Comparison of ENCODE assay signal across 9 cellular contexts in genomic region chr10:1368772-1369171, GRCh38.
DNase-seq lines count a peak whose midpoint lies in the region; ATAC-seq, FAIRE-seq and TF ChIP-seq lines count a peak whose summit lies in the region.
"Had no signal": no experiment of that assay in that cellular context is flagged by ENCODE, and none has a peak within 500 bp of the region (broad histone marks: within the 10 kb centered on the region; RNA-seq: fewer than 3 reads in every experiment).

No MANE protein-coding gene starts in this region.

- CTCF ChIA-PET in PC-9 (lab: Charles Lee) = interaction anchor here (0.6 kb wide), 1 partner anchor 67 kb away, joined by 3 read pairs; no protein-coding TSS in a partner anchor

- intact Hi-C loops in PC-9 (cut with micrococcal nuclease; ENCODE audit: unreplicated experiment) = no loop called here

- DNase-seq in GM12891 (ENCODE audit: insufficient read length, low spot score) = peak; percentile 68
- peak in 1 of 2 experiments; percentile 3 for DNase-seq in PC-9
- DNase-seq in effector memory CD8-positive, alpha-beta T cell = peak; percentile 6 to 17 (median 7)
- peak; percentile 70 for DNase-seq in nephron progenitor cell
- DNase-seq in EL = no peak

- H4K20me1 ChIP-seq in PC-9 (ENCODE audit: insufficient read depth) = no peaks in the 10 kb centered on the region

- no peaks in the 10 kb centered on the region for H3K9me3 ChIP-seq in PC-9 (ENCODE audit: insufficient read depth, low read depth)
- H3K9me3 ChIP-seq: neutrophil had no signal

- BruUV-seq in PC-9 (replicated peaks; lab: Mats Ljungman, UMichigan) = no TSS peak

- peak; percentile 83 for FAIRE-seq in GM12891 (lab: Jason Lieb, UNC)

- no peak overlapping the region for H3K27ac ChIP-seq in 22Rv1
- no peak overlapping the region for H3K27ac ChIP-seq in PC-9
- H3K27ac ChIP-seq: neutrophil had no signal

- no peaks in the 10 kb centered on the region for H3K9me3 Mint-ChIP-seq in effector memory CD8-positive, alpha-beta T cell
- H3K9me3 Mint-ChIP-seq in nephron progenitor cell = no peaks in the 10 kb centered on the region

- peaks cover 3% of the 10 kb centered on the region for H3K36me3 Mint-ChIP-seq in effector memory CD8-positive, alpha-beta T cell (ENCODE audit: insufficient read depth)
- no peaks in the 10 kb centered on the region for H3K36me3 Mint-ChIP-seq in nephron progenitor cell (ENCODE audit: low read depth)

- POLR2A ChIA-PET in PC-9 (lab: Charles Lee; ENCODE audit: unreplicated experiment) = interaction anchor here (0.6 kb wide), 1 partner anchor 482 kb away, joined by 3 read pairs; no protein-coding TSS in a partner anchor

- H3K27me3 Mint-ChIP-seq in effector memory CD8-positive, alpha-beta T cell = peaks cover 31 to 66% of the 10 kb centered on the region in 2 donors
- H3K27me3 Mint-ChIP-seq in nephron progenitor cell (ENCODE audit: low read depth, poor library complexity) = peaks cover 9% of the 10 kb centered on the region

- no peaks in the 10 kb centered on the region for H3K4me1 Mint-ChIP-seq in effector memory CD8-positive, alpha-beta T cell (ENCODE audit: low read depth in 2 of 2)
- H3K4me1 Mint-ChIP-seq in nephron progenitor cell = peaks cover 17% of the 10 kb centered on the region

- no peak for TF ChIP-seq POLR2A in GM12891 (IDR thresholded peaks at IDR 0.05; ENCODE audit: low read depth, low read length)

- no peaks in the 10 kb centered on the region for H3K79me2 ChIP-seq in PC-9 (ENCODE audit: low read depth)

- peak; percentile 74 for TF ChIP-seq CTCF in 22Rv1 (IDR thresholded peaks at IDR 0.05)
- TF ChIP-seq CTCF in PC-9 (conservative IDR thresholded peaks at IDR 0.05) = peak; percentile 62
- peak; percentile 61 for TF ChIP-seq CTCF in nephron progenitor cell (IDR thresholded peaks at IDR 0.05)

- no peak overlapping the region for H2AFZ ChIP-seq in PC-9

- H3K4me1 ChIP-seq in PC-9 (replicated peaks; ENCODE audit: insufficient read depth) = no peaks in the 10 kb centered on the region

- H3K4me3 Mint-ChIP-seq in effector memory CD8-positive, alpha-beta T cell = no peak overlapping the region
- H3K4me3 Mint-ChIP-seq in nephron progenitor cell = no peak overlapping the region

- H3K36me3 ChIP-seq in PC-9 (ENCODE audit: low read depth) = no peaks in the 10 kb centered on the region
- H3K36me3 ChIP-seq: neutrophil had no signal

- H3K9me2 ChIP-seq in PC-9 (ENCODE audit: insufficient read depth) = no peaks in the 10 kb centered on the region

- peaks cover 22% of the 10 kb centered on the region for H3K27me3 ChIP-seq in PC-9 (ENCODE audit: insufficient read depth, low read depth)

- H3F3A ChIP-seq in PC-9 (ENCODE audit: insufficient read depth, low read depth) = no peaks in the 10 kb centered on the region

- H3K4me2 ChIP-seq in PC-9 = no peak overlapping the region

- H3K4me3 ChIP-seq in PC-9 = no peak overlapping the region

- H3K27ac Mint-ChIP-seq in effector memory CD8-positive, alpha-beta T cell = peak overlapping the region in 1 of 2 donors; percentile 1
- no peak overlapping the region for H3K27ac Mint-ChIP-seq in nephron progenitor cell

- ATAC-seq in effector memory CD8-positive, alpha-beta T cell (replicated peaks) = peak; percentile 50
- no peak for ATAC-seq in HG03432 (IDR thresholded peaks at IDR 0.05; ENCODE audit: unreplicated experiment)
- ATAC-seq in HG03045 (IDR thresholded peaks at IDR 0.05; ENCODE audit: unreplicated experiment) = no peak

TF ChIP-seq in GM12891, 5 proteins besides CTCF, POLR2A, EP300 and RAD21:
- TF ChIP-seq PAX5 (IDR thresholded peaks at IDR 0.05; ENCODE audit: insufficient read depth, low read length, severe bottlenecking) (no peak), SPI1 (IDR thresholded peaks at IDR 0.05; ENCODE audit: low read depth, low read length) (no peak), POU2F2 (IDR thresholded peaks at IDR 0.05; ENCODE audit: low read depth, low read length) (no peak), POLR2AphosphoS5 (IDR thresholded peaks at IDR 0.05; ENCODE audit: low read depth, low read length) (no peak), TAF1 (IDR thresholded peaks at IDR 0.05; ENCODE audit: low read depth, low read length) (no peak)
